In genomic region chr9:4389755-4390154, GRCh38 we compare ENCODE assay signal across 25 cellular contexts.
"Had no signal": no experiment of that assay in that cellular context is flagged by ENCODE, and none has a peak within 500 bp of the region (broad histone marks: within the 10 kb centered on the region; RNA-seq: fewer than 3 reads in every experiment).

No MANE protein-coding gene starts in this region.

- H3K4me3 ChIP-seq: left ventricle myocardium inferior, lung, mucosa of descending colon, pancreas, prostate gland, skin epidermis, suprapubic skin, thoracic aorta, tibial artery, upper lobe of right lung had no signal

- DNase-seq: hypothalamus; immature natural killer cell; islet precursor cell; left ventricle myocardium inferior; midbrain; mucosa of descending colon; naive thymus-derived CD4-positive, alpha-beta T cell; nucleus accumbens; pancreas; posterior cingulate gyrus; retina; right cardiac atrium; stimulated activated CD4-positive, alpha-beta T cell treated with anti-CD3 and anti-CD28 coated beads, Interleukin-12 subunit alpha, Interleukin-12 subunit beta, amount 100 ng/mL, for 4 hours; stimulated activated CD4-positive, alpha-beta T cell treated with anti-CD3 and anti-CD28 coated beads, Interleukin-15, amount 100 ng/mL, for 24 hours; stimulated activated CD4-positive, alpha-beta T cell treated with anti-CD3 and anti-CD28 coated beads, Interleukin-2, amount 100 ng/mL, for 24 hours; stimulated activated CD4-positive, alpha-beta T cell treated with anti-CD3 and anti-CD28 coated beads, Interleukin-4, amount 100 ng/mL, for 1 hour; stimulated activated naive CD4-positive, alpha-beta T cell; tibial artery; upper lobe of right lung had no signal

- H3K4me1 ChIP-seq: left ventricle myocardium inferior, pancreas, prostate gland, suprapubic skin, tibial artery, upper lobe of right lung had no signal

- H3K36me3 ChIP-seq: left ventricle myocardium inferior, pancreas, prostate gland, suprapubic skin, thoracic aorta, tibial artery, upper lobe of right lung had no signal

- H3K27me3 ChIP-seq: pancreas, suprapubic skin, tibial artery, upper lobe of right lung had no signal

- H3K9me3 ChIP-seq: left ventricle myocardium inferior, mucosa of descending colon, pancreas, prostate gland, suprapubic skin, thoracic aorta, tibial artery, upper lobe of right lung had no signal

- ATAC-seq: mucosa of descending colon; naive thymus-derived CD4-positive, alpha-beta T cell; pancreas; right cardiac atrium; sciatic nerve; upper lobe of right lung had no signal
